ENCODE assay signal across 27 cellular contexts in genomic region chr17:4742133-4742532, GRCh38. TPM values are rescaled to one million over a fixed set of nuclear protein-coding genes. Genes with fewer than 3 reads are reported as not detected.
"Had no signal": no experiment of that assay in that cellular context is flagged by ENCODE, and none has a peak within 500 bp of the region (broad histone marks: within the 10 kb centered on the region; RNA-seq: fewer than 3 reads in every experiment).

No MANE protein-coding gene starts in this region.

- H3K4me3 ChIP-seq: ascending aorta, body of pancreas, SK-N-MC had no signal

- H3K9me3 ChIP-seq: ascending aorta, body of pancreas had no signal

- H3K36me3 ChIP-seq: ascending aorta had no signal

- DNase-seq: activated CD4-positive, alpha-beta memory T cell treated with anti-CD3 and anti-CD28 coated beads for 36 hours; activated CD4-positive, alpha-beta T cell treated with anti-CD3 and anti-CD28 coated beads, Interleukin-2, amount 10 ng/mL, durations not matched to agents 7 days and 5 days; activated CD4-positive, CD25-positive, alpha-beta regulatory T cell; activated CD8-positive, alpha-beta memory T cell treated with anti-CD3 and anti-CD28 coated beads for 24 hours; activated gamma-delta T cell; activated naive CD4-positive, alpha-beta T cell treated with anti-CD3 and anti-CD28 coated beads, Interleukin-2, amount 50 U/mL, for 16 hours; activated T-cell treated with anti-CD3 and anti-CD28 coated beads, Interleukin-2, amount 50 U/mL, for 4 hours; amniotic stem cell; body of pancreas; central memory CD4-positive, alpha-beta T cell; NCI-H1048; NCI-H146; NCI-H1930; NCI-H345; NCI-H510A; NCI-H526 treated with DMSO at 0.1 percent for 48 hours; NCI-H82; T-helper 1 cell had no signal

- H3K9me3 Mint-ChIP-seq: activated CD4-positive, alpha-beta memory T cell treated with anti-CD3 and anti-CD28 coated beads for 36 hours; activated CD4-positive, alpha-beta T cell treated with anti-CD3 and anti-CD28 coated beads, Interleukin-2, amount 10 ng/mL, durations not matched to agents 7 days and 5 days; activated T-cell treated with anti-CD3 and anti-CD28 coated beads, Interleukin-2, amount 50 U/mL, for 4 hours had no signal

- H3K27ac Mint-ChIP-seq: activated CD4-positive, alpha-beta memory T cell treated with anti-CD3 and anti-CD28 coated beads for 36 hours; activated CD4-positive, alpha-beta T cell treated with anti-CD3 and anti-CD28 coated beads, Interleukin-2, amount 10 ng/mL, durations not matched to agents 7 days and 5 days had no signal

- H3K36me3 Mint-ChIP-seq: activated CD4-positive, alpha-beta memory T cell treated with anti-CD3 and anti-CD28 coated beads for 36 hours had no signal

- ATAC-seq: activated T-cell treated with anti-CD3 and anti-CD28 coated beads, Interleukin-2, amount 50 U/mL, for 4 hours; body of pancreas; Right ventricle myocardium inferior had no signal

- H3K4me3 Mint-ChIP-seq: activated CD4-positive, alpha-beta memory T cell treated with anti-CD3 and anti-CD28 coated beads for 36 hours had no signal

- H3K27ac ChIP-seq: ascending aorta, body of pancreas, SK-N-MC, VCaP had no signal

RNA-seq across cellular contexts. Expression of gene CXCL16, which starts 2.4 kb away (rescaled TPM):
- total RNA-seq: OCI-LY7 had no signal

RNA-seq across cellular contexts. Expression of gene ZMYND15, which starts 2.5 kb away (rescaled TPM):
- total RNA-seq: ascending aorta, OCI-LY7, RPMI7951 had no signal

RNA-seq across cellular contexts. Expression of gene TM4SF5, which starts 29.6 kb away (rescaled TPM):
- total RNA-seq: activated CD4-positive, alpha-beta memory T cell treated with anti-CD3 and anti-CD28 coated beads for 36 hours; activated CD4-positive, alpha-beta T cell treated with anti-CD3 and anti-CD28 coated beads, Interleukin-2, amount 10 ng/mL, durations not matched to agents 7 days and 5 days; activated T-cell treated with anti-CD3 and anti-CD28 coated beads, Interleukin-2, amount 50 U/mL, for 4 hours; ascending aorta; bronchial epithelial cell; chondrocyte; OCI-LY7; Right ventricle myocardium inferior; RPMI7951; T-helper 2 cell treated with Interferon-gamma antibody and Interleukin-4, amounts not matched to agents 100 ng/mL and 5 ng/mL, for 36 hours had no signal
